Comparison of ENCODE assay signal across 11 cellular contexts in the genomic region with DNA sequence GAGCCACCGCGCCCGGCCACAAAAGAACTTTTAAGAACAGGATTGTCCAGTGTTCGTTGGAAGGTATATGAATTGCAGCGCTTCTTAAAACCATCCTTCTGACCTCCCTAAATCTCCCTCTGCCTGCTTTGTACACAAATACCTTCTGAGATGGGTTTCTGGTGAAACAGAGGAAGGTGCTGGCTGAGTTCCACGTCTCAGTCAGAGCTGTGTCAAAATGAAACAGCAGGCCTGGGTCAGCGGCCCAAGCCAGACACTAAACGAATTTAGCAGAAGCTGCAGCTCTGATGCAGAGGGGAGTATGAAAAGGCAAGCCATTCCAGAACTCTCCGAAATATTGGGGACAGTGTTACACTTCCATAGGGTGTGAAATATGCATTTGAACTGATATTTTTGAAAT. TPM values are rescaled to one million over a fixed set of nuclear protein-coding genes. Genes with fewer than 3 reads are reported as not detected.
DNase-seq lines count a peak whose midpoint lies in the region; ATAC-seq lines count a peak whose summit lies in the region.
"Had no signal": no experiment of that assay in that cellular context is flagged by ENCODE, and none has a peak within 500 bp of the region (broad histone marks: within the 10 kb centered on the region; RNA-seq: fewer than 3 reads in every experiment).

No MANE protein-coding gene starts in this region.

- H3K4ac ChIP-seq in mesendoderm (ENCODE audit: low read depth, low read length): no peak overlapping the region

- H3K56ac ChIP-seq in mesendoderm (ENCODE audit: low read length): no peak overlapping the region

- H3K9me3 Mint-ChIP-seq in activated naive CD8-positive, alpha-beta T cell treated with anti-CD3 and anti-CD28 coated beads, Interleukin-2, amount 50 U/mL, for 24 hours: no peaks in the 10 kb centered on the region

- H3K27ac ChIP-seq in mesendoderm (ENCODE audit: low read depth, low read length): no peak overlapping the region

- H2BK15ac ChIP-seq in mesendoderm (replicated peaks; ENCODE audit: low read depth): no peak overlapping the region

- ATAC-seq in GM19025 (IDR thresholded peaks at IDR 0.05; ENCODE audit: low read depth, unreplicated experiment) (peak; percentile 72), HG02938 (IDR thresholded peaks at IDR 0.05; ENCODE audit: unreplicated experiment) (peak; percentile 46)
- no peak for ATAC-seq in activated naive CD8-positive, alpha-beta T cell treated with anti-CD3 and anti-CD28 coated beads, Interleukin-2, amount 50 U/mL, for 24 hours

- peaks cover 4% of the 10 kb centered on the region for H3K4me1 ChIP-seq in mesendoderm (ENCODE audit: control insufficient read depth, low read depth, low read length)

- no peaks in the 10 kb centered on the region for H3K36me3 Mint-ChIP-seq in activated naive CD8-positive, alpha-beta T cell treated with anti-CD3 and anti-CD28 coated beads, Interleukin-2, amount 50 U/mL, for 24 hours (ENCODE audit: low read depth)

- H2BK5ac ChIP-seq in mesendoderm (ENCODE audit: low read length): no peak overlapping the region

- no peak overlapping the region for H3K23ac ChIP-seq in mesendoderm (ENCODE audit: low read length)

- H3K9ac ChIP-seq in mesendoderm (ENCODE audit: low read length): no peak overlapping the region

- H3K18ac ChIP-seq in mesendoderm (ENCODE audit: low read length): no peak overlapping the region

- H3K27me3 Mint-ChIP-seq in activated naive CD8-positive, alpha-beta T cell treated with anti-CD3 and anti-CD28 coated beads, Interleukin-2, amount 50 U/mL, for 24 hours: no peaks in the 10 kb centered on the region

- H3K4me3 ChIP-seq in mesendoderm (ENCODE audit: low read length): no peak overlapping the region

- H3K79me1 ChIP-seq in mesendoderm (ENCODE audit: low read length): no peaks in the 10 kb centered on the region

- no peaks in the 10 kb centered on the region for H3K27me3 ChIP-seq in mesendoderm (ENCODE audit: insufficient read depth, low read length, poor library complexity)

- peaks cover 29% of the 10 kb centered on the region for H3K4me1 Mint-ChIP-seq in activated naive CD8-positive, alpha-beta T cell treated with anti-CD3 and anti-CD28 coated beads, Interleukin-2, amount 50 U/mL, for 24 hours

- H3K27ac Mint-ChIP-seq in activated naive CD8-positive, alpha-beta T cell treated with anti-CD3 and anti-CD28 coated beads, Interleukin-2, amount 50 U/mL, for 24 hours: peak overlapping the region; percentile 39

- H2AK5ac ChIP-seq in mesendoderm (ENCODE audit: low read length): no peak overlapping the region

- peak; percentile 60 for DNase-seq in Ammon's horn (ENCODE audit: low spot score)
- no peak for DNase-seq in activated naive CD8-positive, alpha-beta T cell treated with anti-CD3 and anti-CD28 coated beads, Interleukin-2, amount 50 U/mL, for 24 hours
- DNase-seq in mesendoderm: no peak
- no peak for DNase-seq in AG20443 (ENCODE audit: low spot score)
- no peak for DNase-seq in GOT3 (lab: John Stamatoyannopoulos, UW)
- no peak for DNase-seq in putamen (ENCODE audit: low spot score)
- DNase-seq: activated T-cell treated with anti-CD3 and anti-CD28 coated beads, Interleukin-2, amount 50 U/mL, for 1 hour; SIG-M5 had no signal

- H3K36me3 ChIP-seq in mesendoderm (ENCODE audit: control insufficient read depth, insufficient read depth, low read length): no peaks in the 10 kb centered on the region

- H3K4me2 ChIP-seq in mesendoderm (ENCODE audit: low read length): no peak overlapping the region

- no CpG with 5 or more reads among the region's 9 CpGs for WGBS in mesendoderm (ENCODE audit: extremely low coverage, insufficient coverage, low lambda C conversion rate)

- no peaks in the 10 kb centered on the region for H3K79me2 ChIP-seq in mesendoderm (ENCODE audit: control insufficient read depth, insufficient read depth, low read length)

- no peak overlapping the region for H4K8ac ChIP-seq in mesendoderm (ENCODE audit: low read depth, low read length)

- no peak overlapping the region for H3K4me3 Mint-ChIP-seq in activated naive CD8-positive, alpha-beta T cell treated with anti-CD3 and anti-CD28 coated beads, Interleukin-2, amount 50 U/mL, for 24 hours

- H2BK120ac ChIP-seq in mesendoderm (ENCODE audit: low read depth, low read length): no peak overlapping the region

- no peak overlapping the region for H4K5ac ChIP-seq in mesendoderm (ENCODE audit: low read length)

RNA-seq across cellular contexts. Expression of a gene that starts 37.8 kb away (rescaled TPM):
- polyA plus RNA-seq in mesendoderm (2013, experiment 1 of 2): 0.06 TPM
- 0.07 TPM for polyA plus RNA-seq in mesendoderm (2013, experiment 2 of 2)
- polyA plus RNA-seq: BJ had no signal

RNA-seq across cellular contexts. Expression of a gene that starts 49.8 kb away (rescaled TPM):
- polyA plus RNA-seq in mesendoderm (2013, experiment 1 of 2): 48.0 TPM
- 48.6 TPM for polyA plus RNA-seq in mesendoderm (2013, experiment 2 of 2)
